8 cellular contexts compared by ENCODE assay signal in genomic region chr12:126897102-126897501, GRCh38.
"Had no signal": no experiment of that assay in that cellular context is flagged by ENCODE, and none has a peak within 500 bp of the region (broad histone marks: within the 10 kb centered on the region; RNA-seq: fewer than 3 reads in every experiment).

No MANE protein-coding gene starts in this region.

- H3K9ac ChIP-seq: GM23248 had no signal

- H2AFZ ChIP-seq: GM23248 had no signal

- DNase-seq: GM23248, GOT3, H9, HCEC 1CT, KG1 had no signal

- H3K36me3 Mint-ChIP-seq: IgD-negative memory B cell had no signal

- H3K9me3 Mint-ChIP-seq: H9 had no signal

- H3K27ac ChIP-seq: GM23248 had no signal

- H3K4me3 ChIP-seq: GM23248 had no signal

- H3K4me3 Mint-ChIP-seq: H9, IgD-negative memory B cell had no signal

- FAIRE-seq: H54, HTR-8/SVneo had no signal
